12 cellular contexts compared by ENCODE assay signal in the genomic region with DNA sequence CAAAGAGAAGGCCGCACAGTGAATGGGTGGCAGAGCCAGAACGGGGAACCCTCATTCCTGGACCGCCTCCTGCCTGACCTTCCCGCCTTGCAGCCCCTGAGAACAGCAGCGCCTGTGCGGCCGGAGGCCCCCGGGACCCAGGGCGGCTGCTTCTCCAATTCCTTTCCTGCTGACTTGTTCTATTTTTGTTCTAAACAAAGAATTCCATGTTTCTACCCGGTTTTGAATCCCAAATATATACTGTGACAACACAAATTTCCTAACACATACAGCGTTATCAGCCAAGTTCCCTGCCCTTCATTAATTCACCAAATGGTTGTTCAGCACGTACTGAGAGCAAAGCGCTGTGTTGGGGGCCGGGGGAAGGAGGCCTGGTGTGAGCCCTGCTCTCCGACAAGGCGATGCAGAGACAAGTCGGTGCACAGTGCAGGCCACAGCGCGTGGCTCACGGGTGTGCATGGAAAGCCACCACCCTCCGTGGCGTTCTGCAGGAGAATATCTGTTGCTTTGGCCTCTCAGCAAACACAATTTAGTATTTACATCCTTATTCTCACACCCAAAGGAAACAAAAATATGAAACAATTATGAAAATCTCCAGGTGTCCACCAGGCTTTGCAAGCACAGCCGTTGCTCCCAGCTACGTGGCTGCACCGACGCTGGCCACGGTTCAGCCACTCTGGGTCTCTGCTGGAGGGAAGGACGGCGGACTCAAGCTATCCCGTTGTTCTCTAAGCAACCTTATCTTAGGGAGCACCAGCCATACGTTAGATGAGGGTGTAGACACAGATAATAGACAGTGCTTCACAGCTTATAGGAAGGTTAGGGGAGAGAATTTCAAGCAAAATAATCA. TPM values are rescaled to one million over a fixed set of nuclear protein-coding genes. Genes with fewer than 3 reads are reported as not detected.
A peak's percentile ranks its signal among the peaks of the same experiment; 100 is the strongest.
DNase-seq lines count a peak whose midpoint lies in the region; ATAC-seq and TF ChIP-seq lines count a peak whose summit lies in the region.
"Had no signal": no experiment of that assay in that cellular context is flagged by ENCODE, and none has a peak within 500 bp of the region (broad histone marks: within the 10 kb centered on the region; RNA-seq: fewer than 3 reads in every experiment).

No MANE protein-coding gene starts in this region.

- peaks cover 17% of the 10 kb centered on the region for H3K9me3 Mint-ChIP-seq in activated CD8-positive, alpha-beta memory T cell treated with anti-CD3 and anti-CD28 coated beads, Interleukin-2, amount 10 ng/mL, durations not matched to agents 7 days and 5 days (ENCODE audit: low read depth)

- no peak for ATAC-seq in activated CD8-positive, alpha-beta memory T cell treated with anti-CD3 and anti-CD28 coated beads, Interleukin-2, amount 10 ng/mL, durations not matched to agents 7 days and 5 days
- ATAC-seq in Right ventricle myocardium inferior (peak; percentile 27), omental fat pad (ENCODE audit: low FRiP score) (peak; percentile 6), GM19328 (IDR thresholded peaks at IDR 0.05; ENCODE audit: unreplicated experiment) (no peak), HG02759 (IDR thresholded peaks at IDR 0.05; ENCODE audit: unreplicated experiment) (no peak), HG02852 (IDR thresholded peaks at IDR 0.05; ENCODE audit: unreplicated experiment) (no peak)

- peaks cover 18% of the 10 kb centered on the region for H3K27me3 Mint-ChIP-seq in activated CD8-positive, alpha-beta memory T cell treated with anti-CD3 and anti-CD28 coated beads, Interleukin-2, amount 10 ng/mL, durations not matched to agents 7 days and 5 days

- H3K27me3 ChIP-seq in ACC112 (ENCODE audit: insufficient read depth, low read length), result no peaks in the 10 kb centered on the region
- H3K27me3 ChIP-seq: cardiac muscle cell had no signal

- no peak for TF ChIP-seq CTCF in omental fat pad (IDR thresholded peaks at IDR 0.05)

- H3K4me3 Mint-ChIP-seq in activated CD8-positive, alpha-beta memory T cell treated with anti-CD3 and anti-CD28 coated beads, Interleukin-2, amount 10 ng/mL, durations not matched to agents 7 days and 5 days, result no peak overlapping the region

- H3K4me1 Mint-ChIP-seq in activated CD8-positive, alpha-beta memory T cell treated with anti-CD3 and anti-CD28 coated beads, Interleukin-2, amount 10 ng/mL, durations not matched to agents 7 days and 5 days, result peaks cover 2% of the 10 kb centered on the region

- intact Hi-C loops in Right ventricle myocardium inferior (cut with DNase I), result no loop called here

- H3K4me3 ChIP-seq in ACC112 (ENCODE audit: low read depth, low read length), result peak overlapping the region; percentile 29
- H3K4me3 ChIP-seq: cardiac muscle cell had no signal

- peak overlapping the region; percentile 26 for H2AFZ ChIP-seq in ACC112 (ENCODE audit: low read length, unreplicated experiment)

- peak overlapping the region; percentile 73 for H3K27ac ChIP-seq in ACC112 (ENCODE audit: low read depth, low read length)
- H3K27ac ChIP-seq: cardiac muscle cell had no signal

- DNase-seq in activated CD8-positive, alpha-beta memory T cell treated with anti-CD3 and anti-CD28 coated beads, Interleukin-2, amount 10 ng/mL, durations not matched to agents 7 days and 5 days, result peak; percentile 18
- no peak for DNase-seq in Right ventricle myocardium inferior (ENCODE audit: missing footprints)
- no peak for DNase-seq in omental fat pad (ENCODE audit: low spot score)
- no peak for DNase-seq in nucleus accumbens (lab: John Stamatoyannopoulos, UW)
- DNase-seq: hypothalamus, NCI-H510A, SW 1271 had no signal

- peaks cover 39% of the 10 kb centered on the region for H3K4me1 ChIP-seq in ACC112 (ENCODE audit: control insufficient read depth, insufficient read depth, low read length, unreplicated experiment)

- no peaks in the 10 kb centered on the region for H3K36me3 Mint-ChIP-seq in activated CD8-positive, alpha-beta memory T cell treated with anti-CD3 and anti-CD28 coated beads, Interleukin-2, amount 10 ng/mL, durations not matched to agents 7 days and 5 days

- no peak overlapping the region for H3K27ac Mint-ChIP-seq in activated CD8-positive, alpha-beta memory T cell treated with anti-CD3 and anti-CD28 coated beads, Interleukin-2, amount 10 ng/mL, durations not matched to agents 7 days and 5 days

- CTCF ChIA-PET in activated CD8-positive, alpha-beta memory T cell treated with anti-CD3 and anti-CD28 coated beads, Interleukin-2, amount 10 ng/mL, durations not matched to agents 7 days and 5 days (lab: Charles Lee), result no interaction called here

- H3K79me2 ChIP-seq in ACC112 (ENCODE audit: control insufficient read depth, insufficient read depth, low read length, unreplicated experiment), result no peaks in the 10 kb centered on the region

- H3K36me3 ChIP-seq in ACC112 (ENCODE audit: insufficient read depth, low read length), result no peaks in the 10 kb centered on the region
- H3K36me3 ChIP-seq: cardiac muscle cell had no signal

RNA-seq across cellular contexts. Expression of gene COL6A2, which starts 31.7 kb away (rescaled TPM):
- total RNA-seq in activated CD8-positive, alpha-beta memory T cell treated with anti-CD3 and anti-CD28 coated beads, Interleukin-2, amount 10 ng/mL, durations not matched to agents 7 days and 5 days, result 10 to 100 TPM in 1 of 2 experiments, 1 to 10 TPM in 1; 5.0 to 17.9 TPM
- total RNA-seq in Right ventricle myocardium inferior, result 254 TPM
- 1,000 to 10,000 TPM in 1 of 4 donors, 100 to 1,000 TPM in 3; 480 to 1,153 (median 616) TPM for total RNA-seq in omental fat pad

Comparison
In these comparisons a context has a peak if more than half of its experiments do, and no peak if none do; other contexts are left out.
1. ATAC-seq: peak in Right ventricle myocardium inferior (single experiment) and omental fat pad (single experiment); none in activated CD8-positive, alpha-beta memory T cell treated with anti-CD3 and anti-CD28 coated beads, Interleukin-2, amount 10 ng/mL, durations not matched to agents 7 days and 5 days (single experiment), GM19328 (single experiment), HG02759 (single experiment) and HG02852 (single experiment).
2. RNA of gene COL6A2, which starts 31.7 kb away (total RNA-seq): 480 to 1,153 TPM in omental fat pad and 254 TPM in Right ventricle myocardium inferior (single experiment); 5.0 to 17.9 TPM in activated CD8-positive, alpha-beta memory T cell treated with anti-CD3 and anti-CD28 coated beads, Interleukin-2, amount 10 ng/mL, durations not matched to agents 7 days and 5 days; every median in the first group is over 10 times any median in the second.